Comparison of ENCODE assay signal across 9 cellular contexts in the genomic region with DNA sequence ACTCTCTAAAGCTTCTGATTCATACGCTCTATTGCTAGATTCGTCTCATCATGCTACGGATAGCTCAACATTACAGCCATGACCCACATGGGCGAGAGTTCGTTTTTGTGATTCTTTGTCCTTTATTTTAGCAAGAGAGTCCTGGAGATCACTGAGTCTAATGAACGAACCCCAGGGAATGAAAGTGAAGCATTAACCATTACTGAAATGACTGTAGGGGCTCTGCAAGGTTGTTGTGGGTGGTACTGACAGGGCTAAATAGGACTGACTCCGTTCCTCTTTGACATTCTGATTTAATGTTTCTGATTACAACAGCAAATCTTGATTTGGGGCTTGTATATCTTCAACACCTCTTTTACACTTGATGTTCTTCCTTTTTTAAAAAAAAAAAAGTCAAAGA. TPM values are rescaled to one million over a fixed set of nuclear protein-coding genes. Genes with fewer than 3 reads are reported as not detected.
DNase-seq lines count a peak whose midpoint lies in the region; ATAC-seq, FAIRE-seq and TF ChIP-seq lines count a peak whose summit lies in the region.
"Had no signal": no experiment of that assay in that cellular context is flagged by ENCODE, and none has a peak within 500 bp of the region (broad histone marks: within the 10 kb centered on the region; RNA-seq: fewer than 3 reads in every experiment).

No MANE protein-coding gene starts in this region.

- H3K9me3 ChIP-seq in left lung (no peaks in the 10 kb centered on the region), HepG2 (ENCODE audit: low read length) (no peaks in the 10 kb centered on the region)

- H3K27ac ChIP-seq in left lung (no peak overlapping the region), HepG2 (ENCODE audit: extremely low read length, insufficient read depth, low read length) (no peak overlapping the region)

- intact Hi-C loops in left lung (cut with DNase I) (loop anchor here in 1 of 2 donors (10.0 kb wide), 1 partner anchor 60 kb away; the partner anchor contains the start of genes AURKA and CSTF1), HepG2 (cut with micrococcal nuclease; ENCODE audit: unreplicated experiment) (no loop called here)

- H3K4me1 ChIP-seq in left lung (no peaks in the 10 kb centered on the region), HepG2 (ENCODE audit: insufficient read depth, low read length) (no peaks in the 10 kb centered on the region)

- H3K36me3 ChIP-seq in left lung (peaks cover 0 to 21% of the 10 kb centered on the region in 2 donors), HepG2 (replicated peaks in 1 of 2; ENCODE audit: control insufficient read depth in 1 of 2, insufficient read depth in 2 of 2, low read length in 2 of 2) (no peaks in the 10 kb centered on the region)

- no peak for TF ChIP-seq EP300 in HepG2 (IDR thresholded peaks at IDR 0.05; ENCODE audit: low read depth in 2 of 2, low read length in 2 of 2)
- no peak for TF ChIP-seq EP300 in HepG2 (CRISPR knock-in tag; IDR thresholded peaks at IDR 0.05; ENCODE audit: borderline replicate concordance)

- H3K9ac ChIP-seq in HepG2 (ENCODE audit: insufficient read depth, low read depth, low read length): no peak overlapping the region

- peaks cover 0 to 7% of the 10 kb centered on the region in 2 donors for H3K27me3 ChIP-seq in left lung
- no peaks in the 10 kb centered on the region for H3K27me3 ChIP-seq in HepG2 (ENCODE audit: control insufficient read depth in 1 of 2, insufficient read depth in 2 of 2, low read length in 2 of 2)

- H3K79me2 ChIP-seq in HepG2 (ENCODE audit: insufficient read depth, low read length): no peaks in the 10 kb centered on the region

- no TSS peak for BruUV-seq in HepG2 (replicated peaks; lab: Mats Ljungman, UMichigan)

- ATAC-seq in activated CD8-positive, alpha-beta memory T cell treated with anti-CD3 and anti-CD28 coated beads, Interleukin-2, amount 10 ng/mL, durations not matched to agents 7 days and 5 days: peak; percentile 85
- ATAC-seq in GM21526 (IDR thresholded peaks at IDR 0.05; ENCODE audit: low FRiP score, unreplicated experiment) (peak; percentile 78), HG03342 (IDR thresholded peaks at IDR 0.05; ENCODE audit: unreplicated experiment) (peak; percentile 92), naive B cell (ENCODE audit: low read depth in 2 of 2) (no peak), left lung (no peak), HepG2 (no peak)

- H2AFZ ChIP-seq in HepG2 (ENCODE audit: low read length): no peak overlapping the region

- TF ChIP-seq POLR2A in HepG2 (IDR thresholded peaks at IDR 0.05; ENCODE audit: insufficient read depth in 1 of 2, low read depth in 2 of 2, low read length in 2 of 2): no peak

- H3K4me3 Mint-ChIP-seq in activated CD8-positive, alpha-beta memory T cell treated with anti-CD3 and anti-CD28 coated beads, Interleukin-2, amount 10 ng/mL, durations not matched to agents 7 days and 5 days: peak overlapping the region; percentile 1
- H3K4me3 Mint-ChIP-seq in naive B cell: no peak overlapping the region

- H3K4me3 ChIP-seq in left lung (no peak overlapping the region), HepG2 (replicated peaks in 1 of 3; ENCODE audit: insufficient read depth in 1 of 3, low read depth in 2 of 3, low read length in 3 of 3) (no peak overlapping the region)

- CTCF ChIA-PET in activated CD8-positive, alpha-beta memory T cell treated with anti-CD3 and anti-CD28 coated beads, Interleukin-2, amount 10 ng/mL, durations not matched to agents 7 days and 5 days (lab: Charles Lee): interaction anchor here (1.1 to 1.4 kb wide), 3 partner anchors 12 to 33 kb away, joined by 3 to 7 read pairs (median 3); no protein-coding TSS in a partner anchor
- CTCF ChIA-PET in HepG2 (lab: Yijun Ruan, JAX; ENCODE audit: low intra/inter-chr PET ratio, low total read pairs): no interaction called here

- TF ChIP-seq RAD21 in HepG2 (CRISPR knock-in tag; IDR thresholded peaks at IDR 0.05): no peak

- H3K27me3 Mint-ChIP-seq in activated CD8-positive, alpha-beta memory T cell treated with anti-CD3 and anti-CD28 coated beads, Interleukin-2, amount 10 ng/mL, durations not matched to agents 7 days and 5 days: no peaks in the 10 kb centered on the region
- no peaks in the 10 kb centered on the region for H3K27me3 Mint-ChIP-seq in naive B cell

- TF ChIP-seq CTCF in left lung (IDR thresholded peaks at IDR 0.05) (no peak), HepG2 (CRISPR knock-in tag; IDR thresholded peaks at IDR 0.05) (no peak)

- H3K4me2 ChIP-seq in HepG2 (ENCODE audit: low read depth, low read length): no peak overlapping the region

- H4K20me1 ChIP-seq in HepG2 (ENCODE audit: insufficient read depth, low read length): no peaks in the 10 kb centered on the region

- H3K27ac Mint-ChIP-seq in activated CD8-positive, alpha-beta memory T cell treated with anti-CD3 and anti-CD28 coated beads, Interleukin-2, amount 10 ng/mL, durations not matched to agents 7 days and 5 days: peak overlapping the region; percentile 71
- H3K27ac Mint-ChIP-seq in naive B cell: peak overlapping the region in 4 of 6 donors; percentile 36 to 90 (median 64)

- DNase-seq in activated CD8-positive, alpha-beta memory T cell treated with anti-CD3 and anti-CD28 coated beads, Interleukin-2, amount 10 ng/mL, durations not matched to agents 7 days and 5 days: peak; percentile 52
- no peak for DNase-seq in activated CD8-positive, alpha-beta memory T cell treated with anti-CD3 and anti-CD28 coated beads, Interleukin-2, amount 50 U/mL, for 4 hours
- DNase-seq in naive B cell (no peak), left lung (no peak), OCI-M1 (lab: John Stamatoyannopoulos, UW) (no peak), HepG2 (ENCODE audit: low spot score) (no peak)

- peaks cover 48% of the 10 kb centered on the region for H3K36me3 Mint-ChIP-seq in activated CD8-positive, alpha-beta memory T cell treated with anti-CD3 and anti-CD28 coated beads, Interleukin-2, amount 10 ng/mL, durations not matched to agents 7 days and 5 days
- H3K36me3 Mint-ChIP-seq in naive B cell: no peaks in the 10 kb centered on the region

- no peaks in the 10 kb centered on the region for H3K9me3 Mint-ChIP-seq in activated CD8-positive, alpha-beta memory T cell treated with anti-CD3 and anti-CD28 coated beads, Interleukin-2, amount 10 ng/mL, durations not matched to agents 7 days and 5 days (ENCODE audit: low read depth)
- no peaks in the 10 kb centered on the region for H3K9me3 Mint-ChIP-seq in naive B cell

- in situ Hi-C loops in HepG2 (cut with HindIII; ENCODE audit: extremely low pct_ligation_motif_present, low pct_unique_long_range_greater_than_20kb): no loop called here

- POLR2A ChIA-PET in HepG2 (lab: Yijun Ruan, JAX): no interaction called here

- FAIRE-seq in HepG2 (lab: Jason Lieb, UNC): no peak
- FAIRE-seq: urothelium cell line had no signal

- H3K4me1 Mint-ChIP-seq in activated CD8-positive, alpha-beta memory T cell treated with anti-CD3 and anti-CD28 coated beads, Interleukin-2, amount 10 ng/mL, durations not matched to agents 7 days and 5 days: peaks cover 41% of the 10 kb centered on the region
- H3K4me1 Mint-ChIP-seq in naive B cell: peaks cover 4 to 15% (median 7%) of the 10 kb centered on the region in 3 donors

- WGBS in HepG2 (ENCODE audit: low lambda C conversion rate): 61% methylated on average over 7 of the region's 7 CpGs

RNA-seq across cellular contexts. Expression of gene RTF2, which starts 13.7 kb away (rescaled TPM):
- total RNA-seq in activated CD8-positive, alpha-beta memory T cell treated with anti-CD3 and anti-CD28 coated beads, Interleukin-2, amount 10 ng/mL, durations not matched to agents 7 days and 5 days: 100 to 1,000 TPM; 112 to 127 TPM
- polyA plus RNA-seq in naive B cell (ENCODE audit: low read depth in 6 of 6) (100 to 1,000 TPM; 130 to 152 (median 141) TPM), HepG2 (2011; rRNA removed) (73.3 and 81.8 TPM in 2 replicates)
- total RNA-seq in left lung (10 to 100 TPM; 68.2 to 85.1 TPM), HepG2 (2016; rRNA removed; fragmentation: Illumina TruSeq; extraction: Trizol) (142 and 202 TPM in 2 replicates)
- total RNA-seq in HepG2 (2016; cell fraction: cytosol; rRNA removed; fragmentation: Illumina TruSeq; extraction: Trizol; ENCODE audit: low read depth): 22.9 and 24.0 TPM in 2 replicates
- 146 and 210 TPM in 2 replicates for total RNA-seq in HepG2 (2016; cell fraction: insoluble cytoplasmic fraction; rRNA removed; fragmentation: Illumina TruSeq; extraction: Trizol)
- total RNA-seq in HepG2 (2016; cell fraction: membrane; rRNA removed; fragmentation: Illumina TruSeq; extraction: Trizol): 48.4 and 48.7 TPM in 2 replicates
- total RNA-seq in HepG2 (2016; cell fraction: nucleus; rRNA removed; fragmentation: Illumina TruSeq; extraction: Trizol): 61.3 and 68.9 TPM in 2 replicates
- 75.5 and 78.1 TPM in 2 replicates for polyA plus RNA-seq in HepG2 (2011; cell fraction: cytosol; rRNA removed)
- 56.4 and 58.3 TPM in 2 replicates for polyA plus RNA-seq in HepG2 (2011; cell fraction: nucleus; rRNA removed)
- 65.9 and 76.5 TPM in 2 replicates for polyA plus RNA-seq in HepG2 (2012)
- 23.4 and 24.1 TPM in 2 replicates for polyA plus RNA-seq in HepG2 (2016; cell fraction: cytosol; fragmentation: Illumina TruSeq; extraction: Trizol; ENCODE audit: low read depth)
- polyA plus RNA-seq in HepG2 (2016; cell fraction: insoluble cytoplasmic fraction; fragmentation: Illumina TruSeq; extraction: Trizol; ENCODE audit: low read depth): 194 and 208 TPM in 2 replicates
- polyA plus RNA-seq in HepG2 (2016; cell fraction: membrane; fragmentation: Illumina TruSeq; extraction: Trizol; ENCODE audit: low read depth): 36.9 and 38.6 TPM in 2 replicates
- polyA plus RNA-seq in HepG2 (2016; cell fraction: nucleus; fragmentation: Illumina TruSeq; extraction: Trizol; ENCODE audit: insufficient read depth, low read depth): 117 and 121 TPM in 2 replicates
- polyA minus RNA-seq in HepG2 (2011; rRNA and poly(A)+ RNA removed; ENCODE audit: low replicate concordance): 51.8 and 70.9 TPM in 2 replicates
- 30.7 and 31.2 TPM in 2 replicates for polyA minus RNA-seq in HepG2 (2011; cell fraction: cytosol; rRNA and poly(A)+ RNA removed)
- 36.6 and 37.0 TPM in 2 replicates for polyA minus RNA-seq in HepG2 (2011; cell fraction: nucleus; rRNA and poly(A)+ RNA removed)

RNA-seq across cellular contexts. Expression of gene CASS4, which starts 42.7 kb away (rescaled TPM):
- total RNA-seq in activated CD8-positive, alpha-beta memory T cell treated with anti-CD3 and anti-CD28 coated beads, Interleukin-2, amount 10 ng/mL, durations not matched to agents 7 days and 5 days: 10 to 100 TPM; 10.9 to 21.8 TPM
- polyA plus RNA-seq in naive B cell (ENCODE audit: low read depth in 6 of 6): under 1 TPM in 4 of 6 donors, not detected in 2; 0.20 to 0.46 (median 0.28) TPM
- 10 to 100 TPM; 14.4 to 28.1 TPM for total RNA-seq in left lung
- total RNA-seq in HepG2 (2016; rRNA removed; fragmentation: Illumina TruSeq; extraction: Trizol): 0.38 and 0.49 TPM in 2 replicates
- total RNA-seq in HepG2 (2016; cell fraction: cytosol; rRNA removed; fragmentation: Illumina TruSeq; extraction: Trizol; ENCODE audit: low read depth): 0.09 TPM in 1 of 2 replicates, not detected in the other
- 0.28 and 0.35 TPM in 2 replicates for total RNA-seq in HepG2 (2016; cell fraction: insoluble cytoplasmic fraction; rRNA removed; fragmentation: Illumina TruSeq; extraction: Trizol)
- 0.17 and 0.31 TPM in 2 replicates for total RNA-seq in HepG2 (2016; cell fraction: membrane; rRNA removed; fragmentation: Illumina TruSeq; extraction: Trizol)
- 0.53 and 0.65 TPM in 2 replicates for total RNA-seq in HepG2 (2016; cell fraction: nucleus; rRNA removed; fragmentation: Illumina TruSeq; extraction: Trizol)
- polyA plus RNA-seq in HepG2 (2011; rRNA removed): 0.17 and 0.25 TPM in 2 replicates
- polyA plus RNA-seq in HepG2 (2011; cell fraction: cytosol; rRNA removed): 0.10 and 0.17 TPM in 2 replicates
- 0.35 and 0.50 TPM in 2 replicates for polyA plus RNA-seq in HepG2 (2011; cell fraction: nucleus; rRNA removed)
- polyA plus RNA-seq in HepG2 (2012): 0.17 and 0.23 TPM in 2 replicates
- not detected in 2 replicates for polyA plus RNA-seq in HepG2 (2016; cell fraction: cytosol; fragmentation: Illumina TruSeq; extraction: Trizol; ENCODE audit: low read depth)
- polyA plus RNA-seq in HepG2 (2016; cell fraction: insoluble cytoplasmic fraction; fragmentation: Illumina TruSeq; extraction: Trizol; ENCODE audit: low read depth): 0.30 and 0.41 TPM in 2 replicates
- polyA plus RNA-seq in HepG2 (2016; cell fraction: membrane; fragmentation: Illumina TruSeq; extraction: Trizol; ENCODE audit: low read depth): 0.06 and 0.08 TPM in 2 replicates
- polyA plus RNA-seq in HepG2 (2016; cell fraction: nucleus; fragmentation: Illumina TruSeq; extraction: Trizol; ENCODE audit: insufficient read depth, low read depth): 0.21 and 0.48 TPM in 2 replicates
- polyA minus RNA-seq in HepG2 (2011; rRNA and poly(A)+ RNA removed; ENCODE audit: low replicate concordance): 0.06 and 0.07 TPM in 2 replicates
- 0.26 TPM in 1 of 2 replicates, not detected in the other for polyA minus RNA-seq in HepG2 (2011; cell fraction: cytosol; rRNA and poly(A)+ RNA removed)
- 0.26 and 0.50 TPM in 2 replicates for polyA minus RNA-seq in HepG2 (2011; cell fraction: nucleus; rRNA and poly(A)+ RNA removed)

Comparison
In these comparisons a context has a peak if more than half of its experiments do, and no peak if none do; other contexts are left out.
1. ATAC-seq: peak in activated CD8-positive, alpha-beta memory T cell treated with anti-CD3 and anti-CD28 coated beads, Interleukin-2, amount 10 ng/mL, durations not matched to agents 7 days and 5 days (single experiment), GM21526 (single experiment) and HG03342 (single experiment); none in naive B cell (0 of 2), left lung (single experiment) and HepG2 (single experiment).
2. RNA of gene CASS4, which starts 42.7 kb away (total RNA-seq): 14.4 to 28.1 TPM in left lung and 10.9 to 21.8 TPM in activated CD8-positive, alpha-beta memory T cell treated with anti-CD3 and anti-CD28 coated beads, Interleukin-2, amount 10 ng/mL, durations not matched to agents 7 days and 5 days; 0.09 to 0.65 TPM in HepG2; every median in the first group is over 4 times any median in the second.